8 cellular contexts compared by ENCODE assay signal in genomic region chr1:45499415-45499769, GRCh38. TPM values are rescaled to one million over a fixed set of nuclear protein-coding genes. Genes with fewer than 3 reads are reported as not detected.
DNase-seq lines count a peak whose midpoint lies in the region; ATAC-seq, FAIRE-seq and TF ChIP-seq lines count a peak whose summit lies in the region.

No MANE protein-coding gene starts in this region.

- H3K9me3 ChIP-seq in K562 (replicated peaks; ENCODE audit: control insufficient read depth, insufficient read depth, low read depth, low read length) (no peaks in the 10 kb centered on the region), lung (ENCODE audit: control insufficient read depth in 2 of 2, insufficient read depth in 1 of 2, low read length in 1 of 2) (no peaks in the 10 kb centered on the region), vagina (no peaks in the 10 kb centered on the region)

- H4K20me1 ChIP-seq in K562 (replicated peaks; ENCODE audit: control insufficient read depth, insufficient read depth, low read length): no peaks in the 10 kb centered on the region

- TF ChIP-seq RAD21 in K562 (CRISPR knock-in tag; conservative IDR thresholded peaks at IDR 0.05 in 1 of 2, IDR thresholded peaks at IDR 0.05 in 1 of 2): no peak

- TF ChIP-seq CTCF in K562 (IDR thresholded peaks at IDR 0.05 in 2 of 3, conservative IDR thresholded peaks at IDR 0.05 in 1 of 3; ENCODE audit: insufficient read depth in 2 of 3, low read depth in 1 of 3, low read length in 3 of 3) (0 out of 6 replicates have a peak, but pooled peaks of 1 of the 3 experiments have one; percentile 7), lung (IDR thresholded peaks at IDR 0.05; ENCODE audit: control extremely low read depth, extremely low read depth) (no peak), vagina (IDR thresholded peaks at IDR 0.05) (no peak)

- peaks cover 26% of the 10 kb centered on the region for H3K36me3 ChIP-seq in K562 (ENCODE audit: control insufficient read depth, insufficient read depth, low read length)
- H3K36me3 ChIP-seq in lung (ENCODE audit: control insufficient read depth in 2 of 2, insufficient read depth in 2 of 2, low read length in 2 of 2): peaks cover 0 to 2% of the 10 kb centered on the region in 2 donors
- H3K36me3 ChIP-seq in vagina: no peaks in the 10 kb centered on the region

- TF ChIP-seq EP300 in K562 (IDR thresholded peaks at IDR 0.05; ENCODE audit: low read length): no peak

- H3K79me2 ChIP-seq in K562 (ENCODE audit: control insufficient read depth, insufficient read depth, low read length): peaks cover 31% of the 10 kb centered on the region

- 10% methylated on average over 7 of the region's 7 CpGs for WGBS in K562 (ENCODE audit: insufficient coverage, low coverage, missing lambda C conversion rate)
- WGBS in lung, 2 donors: 7 to 8% methylated on average over 7 of the region's 7 CpGs

- H3K4me3 ChIP-seq in GM08714 (ENCODE audit: low read length): peak overlapping the region; percentile 74
- H3K4me3 ChIP-seq in K562: peak overlapping the region; percentile 44
- peak overlapping the region; percentile 68 for H3K4me3 ChIP-seq in lung
- H3K4me3 ChIP-seq in vagina: peak overlapping the region; percentile 55 to 74

- no peaks in the 10 kb centered on the region for H3K27me3 ChIP-seq in K562 (ENCODE audit: control insufficient read depth in 2 of 2, insufficient read depth in 2 of 2, low read length in 2 of 2)
- H3K27me3 ChIP-seq in lung (ENCODE audit: control insufficient read depth, insufficient read depth): no peaks in the 10 kb centered on the region
- H3K27me3 ChIP-seq in vagina: no peaks in the 10 kb centered on the region

- peak overlapping the region; percentile 75 to 87 for H3K9ac ChIP-seq in K562 (ENCODE audit: insufficient read depth in 1 of 2, low read depth in 2 of 2, low read length in 2 of 2)

- peak overlapping the region; percentile 96 for H3K4me2 ChIP-seq in K562 (ENCODE audit: insufficient read depth, low read length)

- intact Hi-C loops in K562 (cut with micrococcal nuclease): no loop called here
- intact Hi-C loops in vagina (cut with DNase I): no loop called here

- peak; percentile 2 for ATAC-seq in HG03135 (IDR thresholded peaks at IDR 0.05; ENCODE audit: unreplicated experiment)
- peak; percentile 3 for ATAC-seq in K562
- no peak for ATAC-seq in lung (ENCODE audit: insufficient read depth, low FRiP score)

- H3K9me1 ChIP-seq in K562 (ENCODE audit: control insufficient read depth, insufficient read depth, low read length): no peaks in the 10 kb centered on the region

- H2AFZ ChIP-seq in K562 (ENCODE audit: low read depth, low read length): peak overlapping the region; percentile 97

- TSS peak; percentile 70 for BruUV-seq in K562 (replicated peaks; lab: Mats Ljungman, UMichigan)

- DNase-seq in K562 (ENCODE audit: extremely low read depth in 1 of 4, low spot score in 3 of 4) (peak in 1 of 4 experiments; percentile 55), lung (ENCODE audit: low spot score) (no peak), vagina (ENCODE audit: extremely low spot score in 2 of 2) (no peak), EL (no peak), KBM-7 (no peak), NCI-H2196 treated with DMSO at 0.1 percent for 48 hours (lab: John Stamatoyannopoulos, UW; ENCODE audit: unreplicated experiment) (no peak)

- FAIRE-seq in K562 (lab: Jason Lieb, UNC): no peak

- H3K4me1 ChIP-seq in K562 (replicated peaks in 1 of 2; ENCODE audit: control insufficient read depth in 2 of 2, insufficient read depth in 2 of 2, low read length in 2 of 2) (peaks cover 18 to 19% of the 10 kb centered on the region in 2 experiments; a peak in 4 of 5 replicates), lung (ENCODE audit: control insufficient read depth in 2 of 2, insufficient read depth in 2 of 2, low read length in 2 of 2) (peaks cover 0 to 2% of the 10 kb centered on the region in 2 donors), vagina (peaks cover 19% of the 10 kb centered on the region)

- in situ Hi-C loops in K562 (cut with MboI) (loop anchor here (10.0 kb wide), 1 partner anchor 695 kb away; the partner anchor contains the start of genes BTBD19, DYNLT4 and PLK3), KBM-7 (cut with MboI; ENCODE audit: low pct_unique_long_range_greater_than_20kb, low sequenced_read_pairs) (loop anchor here (10.0 kb wide), 2 partner anchors 145 to 485 kb away; partner anchors contain the start of genes HECTD3 and UROD)

- POLR2A ChIA-PET in K562 (lab: Yijun Ruan, JAX): interaction anchor here (0.7 to 5.8 kb wide), 14 partner anchors 8 to 778 kb away, joined by 3 to 79 read pairs (median 4); partner anchors contain the start of genes MUTYH, NASP, PRDX1 and TESK2

- CTCF ChIA-PET in K562 (lab: Yijun Ruan, JAX; ENCODE audit: low intra/inter-chr PET ratio): interaction anchor here (1.0 kb wide), 1 partner anchor 485 kb away, joined by 3 read pairs; no protein-coding TSS in a partner anchor

- TF ChIP-seq POLR2A in K562 (conservative IDR thresholded peaks at IDR 0.05) (no peak), vagina (IDR thresholded peaks at IDR 0.05) (no peak)

- peak overlapping the region; percentile 56; the same call in 2 of the 3 replicates for H3K27ac ChIP-seq in K562 (ENCODE audit: extremely low read depth, low read depth, low read length)
- peak overlapping the region in 1 of 2 donors; percentile 41 for H3K27ac ChIP-seq in lung (ENCODE audit: low read depth in 1 of 2, low read length in 1 of 2)
- H3K27ac ChIP-seq in vagina: peak overlapping the region; percentile 42

RNA-seq across cellular contexts. Expression of gene CCDC163, which starts 0.5 kb away (rescaled TPM):
- total RNA-seq in K562 (2011; cell fraction: chromatin; rRNA removed; ENCODE audit: low replicate concordance): 14.4 and 26.3 TPM in 2 replicates
- 19.0 and 22.9 TPM in 2 replicates for total RNA-seq in K562 (2011; cell fraction: nucleolus; rRNA removed)
- 18.3 and 20.8 TPM in 2 replicates for total RNA-seq in K562 (2011; cell fraction: nucleoplasm; rRNA removed)
- total RNA-seq in K562 (2014; rRNA removed) (3.5 and 4.1 TPM in 2 replicates), K562 (2014; rRNA removed; fragmentation: Illumina TruSeq; extraction: Trizol) (5.2 and 5.5 TPM in 2 replicates), K562 (2015; rRNA removed; fragmentation: Illumina TruSeq; extraction: Trizol) (3.8 and 4.0 TPM in 2 replicates), K562 (2021) (5.5 and 6.2 TPM in 2 replicates), lung (1 to 10 TPM in 1 of 2 donors, under 1 TPM in 1; 0.77 to 2.2 TPM), vagina (not detected)
- polyA plus RNA-seq in K562 (2011; rRNA removed) (7.2 and 12.0 TPM in 2 replicates), K562 (2014; fragmentation: Illumina TruSeq; extraction: Trizol) (6.2 TPM in 2 replicates), K562 (2014; fragmentation: Nextera tagmentation; extraction: Ambion mirVana) (1 to 10 TPM; 3.7 to 8.2 TPM), K562 (2014; rRNA removed) (4.8 and 7.8 TPM in 2 replicates), lung (1 to 10 TPM; 2.0 to 2.2 TPM)
- polyA plus RNA-seq in K562 (2011; cell fraction: cytosol; rRNA removed): 10.0 and 16.0 TPM in 2 replicates
- 15.8 and 16.9 TPM in 2 replicates for polyA plus RNA-seq in K562 (2011; cell fraction: nucleus; rRNA removed)
- 5.6 and 11.7 TPM in 2 replicates for polyA plus RNA-seq in K562 (2012)
- 4.2 and 4.8 TPM in 2 replicates for polyA minus RNA-seq in K562 (2011; rRNA and poly(A)+ RNA removed)
- 4.8 and 5.6 TPM in 2 replicates for polyA minus RNA-seq in K562 (2011; cell fraction: cytosol; rRNA and poly(A)+ RNA removed)
- polyA minus RNA-seq in K562 (2011; cell fraction: nucleus; rRNA and poly(A)+ RNA removed): 3.4 and 4.9 TPM in 2 replicates

RNA-seq across cellular contexts. Expression of gene MMACHC, which starts 0.7 kb away (rescaled TPM):
- 4.9 and 12.2 TPM in 2 replicates for total RNA-seq in K562 (2011; cell fraction: chromatin; rRNA removed; ENCODE audit: low replicate concordance)
- total RNA-seq in K562 (2011; cell fraction: nucleolus; rRNA removed): 7.2 and 8.8 TPM in 2 replicates
- total RNA-seq in K562 (2011; cell fraction: nucleoplasm; rRNA removed): 8.6 and 13.4 TPM in 2 replicates
- total RNA-seq in K562 (2014; rRNA removed): 11.9 and 15.2 TPM in 2 replicates
- total RNA-seq in K562 (2014; rRNA removed; fragmentation: Illumina TruSeq; extraction: Trizol): 7.8 and 8.1 TPM in 2 replicates
- 12.5 and 13.0 TPM in 2 replicates for total RNA-seq in K562 (2015; rRNA removed; fragmentation: Illumina TruSeq; extraction: Trizol)
- total RNA-seq in K562 (2021): 18.8 and 19.1 TPM in 2 replicates
- 8.5 and 8.8 TPM in 2 replicates for polyA plus RNA-seq in K562 (2011; rRNA removed)
- 11.9 and 17.3 TPM in 2 replicates for polyA plus RNA-seq in K562 (2011; cell fraction: cytosol; rRNA removed)
- 8.9 and 11.3 TPM in 2 replicates for polyA plus RNA-seq in K562 (2011; cell fraction: nucleus; rRNA removed)
- polyA plus RNA-seq in K562 (2012): 5.9 and 16.4 TPM in 2 replicates
- polyA plus RNA-seq in K562 (2014; fragmentation: Illumina TruSeq; extraction: Trizol): 20.4 and 21.0 TPM in 2 replicates
- 10 to 100 TPM in 1 of 2 experiments, 1 to 10 TPM in 1; 8.9 to 11.4 TPM for polyA plus RNA-seq in K562 (2014; fragmentation: Nextera tagmentation; extraction: Ambion mirVana)
- polyA plus RNA-seq in K562 (2014; rRNA removed): 8.0 and 11.7 TPM in 2 replicates
- 13.2 and 15.8 TPM in 2 replicates for polyA minus RNA-seq in K562 (2011; rRNA and poly(A)+ RNA removed)
- 10.7 and 15.3 TPM in 2 replicates for polyA minus RNA-seq in K562 (2011; cell fraction: cytosol; rRNA and poly(A)+ RNA removed)
- polyA minus RNA-seq in K562 (2011; cell fraction: nucleus; rRNA and poly(A)+ RNA removed): 8.5 and 12.0 TPM in 2 replicates
- total RNA-seq in lung: 1 to 10 TPM; 1.6 to 4.2 TPM
- 1 to 10 TPM; 1.8 to 2.4 TPM for polyA plus RNA-seq in lung
- 3.2 TPM for total RNA-seq in vagina

RNA-seq across cellular contexts. Expression of gene TESK2, which starts 8.4 kb away (rescaled TPM):
- 4.4 and 6.0 TPM in 2 replicates for total RNA-seq in K562 (2011; cell fraction: chromatin; rRNA removed; ENCODE audit: low replicate concordance)
- total RNA-seq in K562 (2011; cell fraction: nucleolus; rRNA removed): 2.6 and 3.8 TPM in 2 replicates
- 4.8 and 6.3 TPM in 2 replicates for total RNA-seq in K562 (2011; cell fraction: nucleoplasm; rRNA removed)
- total RNA-seq in K562 (2014; rRNA removed) (3.0 and 3.1 TPM in 2 replicates), K562 (2014; rRNA removed; fragmentation: Illumina TruSeq; extraction: Trizol) (2.7 and 3.2 TPM in 2 replicates), K562 (2015; rRNA removed; fragmentation: Illumina TruSeq; extraction: Trizol) (4.9 and 5.3 TPM in 2 replicates), K562 (2021) (3.3 and 3.7 TPM in 2 replicates), lung (1 to 10 TPM; 3.7 to 8.7 TPM), vagina (13.5 TPM)
- polyA plus RNA-seq in K562 (2011; rRNA removed) (1.0 and 3.7 TPM in 2 replicates), K562 (2014; fragmentation: Illumina TruSeq; extraction: Trizol) (4.3 and 4.7 TPM in 2 replicates), K562 (2014; fragmentation: Nextera tagmentation; extraction: Ambion mirVana) (1 to 10 TPM; 1.6 to 1.9 TPM), K562 (2014; rRNA removed) (3.7 TPM in 2 replicates), lung (1 to 10 TPM; 1.8 to 3.6 TPM)
- 0.94 and 3.0 TPM in 2 replicates for polyA plus RNA-seq in K562 (2011; cell fraction: cytosol; rRNA removed)
- polyA plus RNA-seq in K562 (2011; cell fraction: nucleus; rRNA removed): 1.9 and 6.1 TPM in 2 replicates
- polyA plus RNA-seq in K562 (2012): 6.1 and 11.5 TPM in 2 replicates
- polyA minus RNA-seq in K562 (2011; rRNA and poly(A)+ RNA removed): 0.93 and 2.3 TPM in 2 replicates
- polyA minus RNA-seq in K562 (2011; cell fraction: cytosol; rRNA and poly(A)+ RNA removed): 1.2 and 2.2 TPM in 2 replicates
- polyA minus RNA-seq in K562 (2011; cell fraction: nucleus; rRNA and poly(A)+ RNA removed): 0.78 and 1.3 TPM in 2 replicates

RNA-seq across cellular contexts. Expression of gene PRDX1, which starts 22.3 kb away (rescaled TPM):
- 79.5 and 95.5 TPM in 2 replicates for total RNA-seq in K562 (2011; cell fraction: chromatin; rRNA removed; ENCODE audit: low replicate concordance)
- 122 and 130 TPM in 2 replicates for total RNA-seq in K562 (2011; cell fraction: nucleolus; rRNA removed)
- 143 and 148 TPM in 2 replicates for total RNA-seq in K562 (2011; cell fraction: nucleoplasm; rRNA removed)
- total RNA-seq in K562 (2014; rRNA removed): 748 and 796 TPM in 2 replicates
- total RNA-seq in K562 (2014; rRNA removed; fragmentation: Illumina TruSeq; extraction: Trizol): 1,380 and 1,529 TPM in 2 replicates
- total RNA-seq in K562 (2015; rRNA removed; fragmentation: Illumina TruSeq; extraction: Trizol): 989 and 1,002 TPM in 2 replicates
- total RNA-seq in K562 (2021): 894 and 993 TPM in 2 replicates
- 864 and 1,258 TPM in 2 replicates for polyA plus RNA-seq in K562 (2011; rRNA removed)
- 427 and 691 TPM in 2 replicates for polyA plus RNA-seq in K562 (2011; cell fraction: cytosol; rRNA removed)
- 136 and 272 TPM in 2 replicates for polyA plus RNA-seq in K562 (2011; cell fraction: nucleus; rRNA removed)
- 541 and 1,089 TPM in 2 replicates for polyA plus RNA-seq in K562 (2012)
- 981 and 1,045 TPM in 2 replicates for polyA plus RNA-seq in K562 (2014; fragmentation: Illumina TruSeq; extraction: Trizol)
- 1,000 to 10,000 TPM; 2,282 to 2,388 TPM for polyA plus RNA-seq in K562 (2014; fragmentation: Nextera tagmentation; extraction: Ambion mirVana)
- 1,029 and 1,274 TPM in 2 replicates for polyA plus RNA-seq in K562 (2014; rRNA removed)
- 657 and 807 TPM in 2 replicates for polyA minus RNA-seq in K562 (2011; rRNA and poly(A)+ RNA removed)
- 159 and 222 TPM in 2 replicates for polyA minus RNA-seq in K562 (2011; cell fraction: cytosol; rRNA and poly(A)+ RNA removed)
- 41.1 and 70.9 TPM in 2 replicates for polyA minus RNA-seq in K562 (2011; cell fraction: nucleus; rRNA and poly(A)+ RNA removed)
- total RNA-seq in lung: 100 to 1,000 TPM; 208 to 443 TPM
- 100 to 1,000 TPM; 649 to 926 TPM for polyA plus RNA-seq in lung
- total RNA-seq in vagina: 239 TPM

RNA-seq across cellular contexts. Expression of gene AKR1A1, which starts 51.2 kb away (rescaled TPM):
- 130 and 233 TPM in 2 replicates for total RNA-seq in K562 (2011; cell fraction: chromatin; rRNA removed; ENCODE audit: low replicate concordance)
- total RNA-seq in K562 (2011; cell fraction: nucleolus; rRNA removed): 180 and 202 TPM in 2 replicates
- 172 and 179 TPM in 2 replicates for total RNA-seq in K562 (2011; cell fraction: nucleoplasm; rRNA removed)
- 98.6 and 121 TPM in 2 replicates for total RNA-seq in K562 (2014; rRNA removed)
- 99.7 and 132 TPM in 2 replicates for total RNA-seq in K562 (2014; rRNA removed; fragmentation: Illumina TruSeq; extraction: Trizol)
- total RNA-seq in K562 (2015; rRNA removed; fragmentation: Illumina TruSeq; extraction: Trizol): 126 and 127 TPM in 2 replicates
- 142 and 177 TPM in 2 replicates for total RNA-seq in K562 (2021)
- polyA plus RNA-seq in K562 (2011; rRNA removed): 211 and 285 TPM in 2 replicates
- polyA plus RNA-seq in K562 (2011; cell fraction: cytosol; rRNA removed): 210 and 307 TPM in 2 replicates
- polyA plus RNA-seq in K562 (2011; cell fraction: nucleus; rRNA removed): 171 and 202 TPM in 2 replicates
- 173 and 250 TPM in 2 replicates for polyA plus RNA-seq in K562 (2012)
- polyA plus RNA-seq in K562 (2014; fragmentation: Illumina TruSeq; extraction: Trizol): 139 TPM in 2 replicates
- polyA plus RNA-seq in K562 (2014; fragmentation: Nextera tagmentation; extraction: Ambion mirVana): 100 to 1,000 TPM in 1 of 2 experiments, 10 to 100 TPM in 1; 68.6 to 114 TPM
- polyA plus RNA-seq in K562 (2014; rRNA removed): 150 and 184 TPM in 2 replicates
- 165 and 169 TPM in 2 replicates for polyA minus RNA-seq in K562 (2011; rRNA and poly(A)+ RNA removed)
- 102 and 104 TPM in 2 replicates for polyA minus RNA-seq in K562 (2011; cell fraction: cytosol; rRNA and poly(A)+ RNA removed)
- 66.4 and 89.5 TPM in 2 replicates for polyA minus RNA-seq in K562 (2011; cell fraction: nucleus; rRNA and poly(A)+ RNA removed)
- total RNA-seq in lung: 100 to 1,000 TPM in 1 of 2 donors, 10 to 100 TPM in 1; 92.6 to 214 TPM
- polyA plus RNA-seq in lung: 100 to 1,000 TPM; 208 to 212 TPM
- total RNA-seq in vagina: 80.3 TPM
